ENCODE assay signal across 15 cellular contexts in genomic region chr2:70921031-70921430, GRCh38. TPM values are rescaled to one million over a fixed set of nuclear protein-coding genes. Genes with fewer than 3 reads are reported as not detected.
DNase-seq lines count a peak whose midpoint lies in the region; ATAC-seq and TF ChIP-seq lines count a peak whose summit lies in the region.
"Had no signal": no experiment of that assay in that cellular context is flagged by ENCODE, and none has a peak within 500 bp of the region (broad histone marks: within the 10 kb centered on the region; RNA-seq: fewer than 3 reads in every experiment).

No MANE protein-coding gene starts in this region.

- in situ Hi-C loops in IMR-90 (cut with MboI; ENCODE audit: low sequenced_read_pairs), result no loop called here

- intact Hi-C loops in IMR-90 (cut with micrococcal nuclease) (loop anchor here (2.0 kb wide), 1 partner anchor 58 kb away; no protein-coding TSS in a partner anchor), spleen (cut with DNase I; ENCODE audit: low total_unique reads) (loop anchor here (10.0 kb wide), 1 partner anchor 46 kb away; no protein-coding TSS in a partner anchor)

- no peaks in the 10 kb centered on the region for H3K36me3 ChIP-seq in IMR-90 (ENCODE audit: control insufficient read depth, insufficient read depth, low read length)
- H3K36me3 ChIP-seq in spleen, result no peaks in the 10 kb centered on the region
- H3K36me3 ChIP-seq: BE2C had no signal

- no peak overlapping the region for H2BK15ac ChIP-seq in IMR-90 (ENCODE audit: low read depth, low read length)

- H2AFZ ChIP-seq in IMR-90 (replicated peaks; ENCODE audit: low read length, poor library complexity), result no peak overlapping the region
- H2AFZ ChIP-seq: GM23338 had no signal

- no peak overlapping the region for H2BK120ac ChIP-seq in IMR-90 (ENCODE audit: low read depth, low read length)

- H4K8ac ChIP-seq in IMR-90 (ENCODE audit: low read depth in 2 of 2, low read length in 2 of 2), result no peak overlapping the region

- no peak for TF ChIP-seq RAD21 in IMR-90 (IDR thresholded peaks at IDR 0.05; ENCODE audit: low read length)

- no peak overlapping the region for H3K4ac ChIP-seq in IMR-90 (ENCODE audit: low read depth, low read length)

- H3K14ac ChIP-seq in IMR-90 (replicated peaks; ENCODE audit: low read depth, low read length), result no peak overlapping the region

- peak; percentile 52 for DNase-seq in activated CD8-positive, alpha-beta memory T cell treated with anti-CD3 and anti-CD28 coated beads for 24 hours
- DNase-seq in activated CD8-positive, alpha-beta memory T cell treated with anti-CD3 and anti-CD28 coated beads, Interleukin-2, amount 50 U/mL, for 4 hours, result no peak
- no peak for DNase-seq in IMR-90
- DNase-seq in islet precursor cell, result peak; percentile 52
- peak; percentile 67 for DNase-seq in spleen
- no peak for DNase-seq in NK-92 (lab: John Stamatoyannopoulos, UW; ENCODE audit: unreplicated experiment)
- DNase-seq in NCI-H1930 (lab: John Stamatoyannopoulos, UW), result no peak
- DNase-seq in NCI-H1048 (lab: John Stamatoyannopoulos, UW), result no peak
- DNase-seq: 8988T; BE2C; CD4-positive, alpha-beta memory T cell; DMS79; KG1 had no signal

- H3K9me3 ChIP-seq in IMR-90 (ENCODE audit: control insufficient read depth, insufficient read depth, low read length) (0 out of 2 replicates have a peak, but pooled peaks cover 3% of the 10 kb centered on the region), spleen (peaks cover 0 to 3% (median 0%) of the 10 kb centered on the region in 8 donors)
- H3K9me3 ChIP-seq: BE2C had no signal

- no peak for ATAC-seq in IMR-90 (ENCODE audit: low read depth)
- ATAC-seq: GM23338 had no signal

- H3K9me1 ChIP-seq in IMR-90 (ENCODE audit: insufficient read depth, low read length), result no peaks in the 10 kb centered on the region

- H3K27me3 ChIP-seq in IMR-90 (ENCODE audit: control insufficient read depth, insufficient read depth, low read length), result no peaks in the 10 kb centered on the region
- peaks cover 0 to 49% (median 11%) of the 10 kb centered on the region in 7 donors for H3K27me3 ChIP-seq in spleen (replicated peaks in 1 of 7)
- H3K27me3 ChIP-seq: BE2C had no signal

- POLR2A ChIA-PET in IMR-90 (lab: Charles Lee; ENCODE audit: unreplicated experiment), result no interaction called here

- BruUV-seq in IMR-90 (replicated peaks; lab: Mats Ljungman, UMichigan), result no TSS peak

- TF ChIP-seq POLR2A in IMR-90 (IDR thresholded peaks at IDR 0.05; ENCODE audit: low read depth, low read length) (no peak), spleen (IDR thresholded peaks at IDR 0.05) (no peak)

- peak overlapping the region; percentile 11 for H2AK9ac ChIP-seq in IMR-90 (replicated peaks; ENCODE audit: low read depth, low read length, poor library complexity)

- H2AK5ac ChIP-seq in IMR-90 (ENCODE audit: low read depth, low read length), result no peak overlapping the region

- H3K4me3 ChIP-seq in IMR-90 (ENCODE audit: insufficient read depth, low read depth, low read length) (no peak overlapping the region), spleen (no peak overlapping the region)
- H3K4me3 ChIP-seq: GM23338 had no signal

- H2BK20ac ChIP-seq in IMR-90 (ENCODE audit: low read depth, low read length), result no peak overlapping the region

- H4K5ac ChIP-seq in IMR-90 (ENCODE audit: low read depth, low read length), result no peak overlapping the region

- H3K27ac ChIP-seq in IMR-90 (ENCODE audit: insufficient read depth, low read length) (no peak overlapping the region), spleen (no peak overlapping the region)

- no peak overlapping the region for H2BK5ac ChIP-seq in IMR-90 (ENCODE audit: low read depth, low read length, poor library complexity, severe bottlenecking)

- no peak overlapping the region for H3K56ac ChIP-seq in IMR-90 (ENCODE audit: extremely low read depth, insufficient read depth, low read length)

- no peak overlapping the region for H3K4me2 ChIP-seq in IMR-90 (ENCODE audit: low read depth, low read length)
- H3K4me2 ChIP-seq: GM23338 had no signal

- 83% methylated on average over 6 of the region's 12 CpGs; no CpG with 5 or more reads in 1 of the 2 experiments for WGBS in IMR-90 (ENCODE audit: extremely low coverage in 2 of 2, insufficient read length in 1 of 2), 2 experiments
- WGBS in spleen, 5 donors, result 94 to 97% (median 96%) methylated on average over 12 of the region's 12 CpGs

- H3K9ac ChIP-seq in IMR-90 (ENCODE audit: low read depth, low read length), result no peak overlapping the region

- no peak overlapping the region for H3K18ac ChIP-seq in IMR-90 (ENCODE audit: low read depth, low read length)

- dilution Hi-C loops in IMR-90 (cut with HindIII; ENCODE audit: low sequenced_read_pairs, unreplicated experiment), result no loop called here

- no peak overlapping the region for H4K91ac ChIP-seq in IMR-90 (ENCODE audit: insufficient read depth, low read depth, low read length)

- CTCF ChIA-PET in IMR-90 (lab: Yijun Ruan, JAX), result interaction anchor here (1.4 kb wide), 1 partner anchor 27 kb away, joined by 7 read pairs; no protein-coding TSS in a partner anchor

- H3K4me1 ChIP-seq in IMR-90 (ENCODE audit: control insufficient read depth, insufficient read depth, low read length) (no peaks in the 10 kb centered on the region), spleen (peaks cover 0 to 12% (median 0%) of the 10 kb centered on the region in 6 donors)
- H3K4me1 ChIP-seq: BE2C had no signal

- TF ChIP-seq CTCF in IMR-90 (conservative IDR thresholded peaks at IDR 0.05; ENCODE audit: low read depth, low read length) (no peak), spleen (IDR thresholded peaks at IDR 0.05 in 8 of 11, conservative IDR thresholded peaks at IDR 0.05 in 3 of 11) (no peak)

- no peaks in the 10 kb centered on the region for H3K79me1 ChIP-seq in IMR-90 (ENCODE audit: low read depth in 1 of 2, low read length in 2 of 2)

- no peaks in the 10 kb centered on the region for H4K20me1 ChIP-seq in IMR-90 (ENCODE audit: insufficient read depth, low read length)

- no peak overlapping the region for H3K23ac ChIP-seq in IMR-90 (ENCODE audit: low read depth, low read length)

TF ChIP-seq in IMR-90, 13 proteins besides CTCF, POLR2A, EP300 and RAD21:
- TF ChIP-seq MXI1 (IDR thresholded peaks at IDR 0.05; ENCODE audit: borderline replicate concordance, low read depth, low read length) (no peak), MAZ (IDR thresholded peaks at IDR 0.05; ENCODE audit: borderline replicate concordance, low read depth, low read length) (no peak), RCOR1 (IDR thresholded peaks at IDR 0.05; ENCODE audit: insufficient replicate concordance, low read length) (no peak), USF2 (IDR thresholded peaks at IDR 0.05; ENCODE audit: low read depth, low read length) (no peak), CEBPB (IDR thresholded peaks at IDR 0.05; ENCODE audit: low read depth, low read length) (no peak), NFE2L2 (IDR thresholded peaks at IDR 0.05; ENCODE audit: low read depth, low read length) (no peak)

RNA-seq across cellular contexts. Expression of gene ATP6V1B1, which starts 14.7 kb away (rescaled TPM):
- total RNA-seq in IMR-90 (2012; rRNA removed) (0.28 TPM in 1 of 2 replicates, not detected in the other), spleen (not detected)
- polyA plus RNA-seq in IMR-90 (2012; rRNA removed) (1.3 and 1.4 TPM in 2 replicates), spleen (under 1 TPM in 2 of 3 donors, not detected in 1; 0.06 to 0.11 TPM)
- polyA plus RNA-seq in IMR-90 (2012; cell fraction: cytosol; rRNA removed), result 0.51 TPM in 1 of 2 replicates, not detected in the other
- 17.8 and 20.6 TPM in 2 replicates for polyA plus RNA-seq in IMR-90 (2012; cell fraction: nucleus; rRNA removed; ENCODE audit: low replicate concordance)
- total RNA-seq: CD4-positive, alpha-beta memory T cell; GM23338 had no signal
- polyA plus RNA-seq: CD4-positive, alpha-beta memory T cell; GM23338 had no signal

RNA-seq across cellular contexts. Expression of gene VAX2, which starts 20.7 kb away (rescaled TPM):
- total RNA-seq in IMR-90 (2012; rRNA removed), result 0.36 and 0.56 TPM in 2 replicates
- polyA plus RNA-seq in IMR-90 (2012; rRNA removed), result 1.5 and 2.4 TPM in 2 replicates
- polyA plus RNA-seq in IMR-90 (2012; cell fraction: cytosol; rRNA removed), result 3.2 and 3.5 TPM in 2 replicates
- polyA plus RNA-seq in IMR-90 (2012; cell fraction: nucleus; rRNA removed; ENCODE audit: low replicate concordance), result 6.0 and 12.7 TPM in 2 replicates
- not detected for total RNA-seq in spleen
- under 1 TPM in 1 of 3 donors, not detected in 2; 0.05 TPM for polyA plus RNA-seq in spleen
- total RNA-seq: CD4-positive, alpha-beta memory T cell; GM23338 had no signal
- polyA plus RNA-seq: CD4-positive, alpha-beta memory T cell; GM23338 had no signal

RNA-seq across cellular contexts. Expression of gene ANKRD53, which starts 57.4 kb away (rescaled TPM):
- total RNA-seq in IMR-90 (2012; rRNA removed) (0.54 and 0.56 TPM in 2 replicates), spleen (1 to 10 TPM in 3 of 7 donors, under 1 TPM in 2, not detected in 2; 0.39 to 1.7 (median 1.3) TPM)
- polyA plus RNA-seq in IMR-90 (2012; rRNA removed) (1.0 and 1.2 TPM in 2 replicates), spleen (under 1 TPM; 0.22 to 0.72 (median 0.27) TPM)
- 1.8 and 2.6 TPM in 2 replicates for polyA plus RNA-seq in IMR-90 (2012; cell fraction: cytosol; rRNA removed)
- polyA plus RNA-seq in IMR-90 (2012; cell fraction: nucleus; rRNA removed; ENCODE audit: low replicate concordance), result 3.3 and 5.0 TPM in 2 replicates
- total RNA-seq: SK-MEL-5 had no signal
- polyA plus RNA-seq: CD4-positive, alpha-beta memory T cell had no signal

Comparison
In these comparisons a context has a peak if more than half of its experiments do, and no peak if none do; other contexts are left out.
1. DNase-seq: peak in activated CD8-positive, alpha-beta memory T cell treated with anti-CD3 and anti-CD28 coated beads for 24 hours (single experiment), islet precursor cell (single experiment) and spleen (single experiment); none in activated CD8-positive, alpha-beta memory T cell treated with anti-CD3 and anti-CD28 coated beads, Interleukin-2, amount 50 U/mL, for 4 hours (single experiment), IMR-90 (single experiment), NK-92 (single experiment), NCI-H1930 (0 of 2) and NCI-H1048 (single experiment).